ENCODE assay signal across 8 cellular contexts in genomic region chr6:70566751-70567382, GRCh38. TPM values are rescaled to one million over a fixed set of nuclear protein-coding genes. Genes with fewer than 3 reads are reported as not detected.
DNase-seq lines count a peak whose midpoint lies in the region; ATAC-seq and TF ChIP-seq lines count a peak whose summit lies in the region.

Gene SDHAF4 (plus strand): TSS chr6:70566930. CDS start chr6:70566941, 11 bp downstream.

- H3K79me2 ChIP-seq in PC-3 (ENCODE audit: low read length) = peaks cover 17% of the 10 kb centered on the region

- H3K27ac ChIP-seq in PC-3 (ENCODE audit: low read length) (peak within 1 kb of the TSS; percentile 43), muscle layer of colon (ENCODE audit: low read depth, low read length) (peak within 1 kb of the TSS; percentile 45)

- peak within 1 kb of the TSS; percentile 91 for H3K27ac Mint-ChIP-seq in activated T-cell treated with anti-CD3 and anti-CD28 coated beads, Interleukin-2, amount 50 U/mL, for 24 hours

- H3K9ac ChIP-seq in PC-3 (ENCODE audit: low read length) (peak within 1 kb of the TSS; percentile 96), muscle layer of colon (ENCODE audit: low read length) (peak within 1 kb of the TSS; percentile 47)

- H3K4me3 Mint-ChIP-seq in activated T-cell treated with anti-CD3 and anti-CD28 coated beads, Interleukin-2, amount 50 U/mL, for 24 hours = peak within 1 kb of the TSS; percentile 88

- no peaks in the 10 kb centered on the region for H3F3A ChIP-seq in PC-3 (ENCODE audit: low read length, unreplicated experiment)

- intact Hi-C loops in PC-3 (cut with micrococcal nuclease) = loop anchor here (5.0 kb wide), 2 partner anchors 100 to 120 kb away; partner anchors contain the start of gene SMAP1

- H3K9me3 Mint-ChIP-seq in activated T-cell treated with anti-CD3 and anti-CD28 coated beads, Interleukin-2, amount 50 U/mL, for 24 hours = peaks cover 2% of the 10 kb centered on the region

- H2AFZ ChIP-seq in PC-3 (ENCODE audit: low read length) = peak within 1 kb of the TSS; percentile 95

- H3K9me3 ChIP-seq in PC-3 (ENCODE audit: low read length) (no peaks in the 10 kb centered on the region), muscle layer of colon (ENCODE audit: low read length) (no peaks in the 10 kb centered on the region)

- peak; percentile 94 for DNase-seq in DMS53 treated with DMSO at 0.1 percent for 48 hours (lab: John Stamatoyannopoulos, UW; ENCODE audit: unreplicated experiment)
- DNase-seq in Jurkat, Clone E6-1 (ENCODE audit: low read depth, low spot score) = peak; percentile 78
- peak; percentile 84 for DNase-seq in PC-3
- DNase-seq in activated T-cell treated with anti-CD3 and anti-CD28 coated beads, Interleukin-2, amount 50 U/mL, for 24 hours = peak; percentile 97
- peak; percentile 83 to 90 for DNase-seq in stimulated activated CD8-positive, alpha-beta memory T cell treated with anti-CD3 and anti-CD28 coated beads, Interleukin-7, amount 100 ng/mL, for 1 hour (ENCODE audit: low read depth in 2 of 2)

- H3K4me1 ChIP-seq in PC-3 (ENCODE audit: insufficient read depth, low read length) (peaks cover 8% of the 10 kb centered on the region; the same call in 1 of the 2 replicates), muscle layer of colon (ENCODE audit: insufficient read depth, low read length) (peaks cover 6% of the 10 kb centered on the region)

- no peaks in the 10 kb centered on the region for H3K27me3 Mint-ChIP-seq in activated T-cell treated with anti-CD3 and anti-CD28 coated beads, Interleukin-2, amount 50 U/mL, for 24 hours

- TF ChIP-seq CTCF in PC-3 (conservative IDR thresholded peaks at IDR 0.05; ENCODE audit: low read depth, low read length) = no peak

- H3K27me3 ChIP-seq in PC-3 (ENCODE audit: low read length) (no peaks in the 10 kb centered on the region), muscle layer of colon (ENCODE audit: control insufficient read depth in 1 of 2, insufficient read depth in 2 of 2, low read length in 2 of 2) (no peaks in the 10 kb centered on the region)

- no peaks in the 10 kb centered on the region for H3K9me2 ChIP-seq in PC-3 (replicated peaks; ENCODE audit: low read length)

- no peaks in the 10 kb centered on the region for H4K20me1 ChIP-seq in PC-3 (ENCODE audit: low read length)

- CTCF ChIA-PET in PC-3 (lab: Charles Lee) = no interaction called here

- peaks cover 17% of the 10 kb centered on the region for H3K36me3 Mint-ChIP-seq in activated T-cell treated with anti-CD3 and anti-CD28 coated beads, Interleukin-2, amount 50 U/mL, for 24 hours (ENCODE audit: low read depth)

- peaks cover 21% of the 10 kb centered on the region for H3K4me1 Mint-ChIP-seq in activated T-cell treated with anti-CD3 and anti-CD28 coated beads, Interleukin-2, amount 50 U/mL, for 24 hours (ENCODE audit: low read depth)

- BruUV-seq in PC-3 (replicated peaks; lab: Mats Ljungman, UMichigan) = TSS peak; percentile 49

- no peaks in the 10 kb centered on the region for H3K36me3 ChIP-seq in PC-3 (ENCODE audit: low read depth, low read length)
- no peaks in the 10 kb centered on the region for H3K36me3 ChIP-seq in muscle layer of colon (ENCODE audit: insufficient read depth, low read length)

- H3K4me2 ChIP-seq in PC-3 (ENCODE audit: low read length) = peak within 1 kb of the TSS; percentile 97

- ATAC-seq in GM21717 (IDR thresholded peaks at IDR 0.05; ENCODE audit: unreplicated experiment) (peak; percentile 99), PC-3 (peak; percentile 96), esophagus mucosa (peak; percentile 98)

- H3K4me3 ChIP-seq in Jurkat, Clone E6-1 (ENCODE audit: low read length) = peak within 1 kb of the TSS; percentile 79
- H3K4me3 ChIP-seq in PC-3 (ENCODE audit: low read length) = peak within 1 kb of the TSS; percentile 85
- peak within 1 kb of the TSS; percentile 70 to 75 for H3K4me3 ChIP-seq in muscle layer of colon (ENCODE audit: low read depth in 1 of 2, low read length in 2 of 2)

- POLR2A ChIA-PET in PC-3 (lab: Charles Lee; ENCODE audit: unreplicated experiment) = interaction anchor here (0.6 kb wide), 1 partner anchor 312 kb away, joined by 3 read pairs; no protein-coding TSS in a partner anchor

RNA-seq across cellular contexts. Expression of gene SDHAF4, which starts in this region (rescaled TPM):
- polyA plus RNA-seq in Jurkat, Clone E6-1 (2012; ENCODE audit: insufficient read depth, insufficient read length) = 16.9 TPM
- total RNA-seq in PC-3 (2014; rRNA removed) (1.5 and 6.2 TPM in 2 replicates), esophagus mucosa (11.7 TPM)

Comparison
In these comparisons a context has a peak if more than half of its experiments do, and no peak if none do; other contexts are left out.
1. Peak in every context shown above with its lines: DNase-seq, ATAC-seq, H3K4me3 ChIP-seq and H3K27ac ChIP-seq.